ENCODE assay signal across 17 cellular contexts in the genomic region with DNA sequence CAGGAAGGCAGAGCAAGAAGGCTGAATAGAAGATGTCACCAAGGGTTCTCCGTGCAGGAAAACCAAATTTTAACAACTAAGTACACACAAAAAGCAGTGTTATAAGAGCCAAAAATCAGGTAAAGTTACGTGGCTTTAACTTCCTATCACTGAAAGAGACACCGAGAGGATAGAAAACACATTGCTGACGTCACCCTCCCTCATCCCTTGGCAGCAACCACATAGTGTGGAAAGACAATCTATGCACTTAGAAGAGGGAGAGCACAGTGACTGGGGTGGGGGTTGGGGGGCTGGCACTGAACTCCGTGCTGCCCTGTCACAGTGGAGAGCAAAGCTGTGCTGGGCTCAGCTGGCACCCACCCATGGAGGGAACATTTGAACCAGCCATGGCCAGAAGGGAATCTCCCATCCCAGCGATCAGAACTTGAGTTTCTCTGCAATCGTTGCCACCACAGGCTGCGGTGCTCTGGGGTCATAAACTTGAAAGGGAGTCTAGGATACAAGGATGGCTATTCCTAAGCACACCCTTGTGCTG.
"Had no signal": no experiment of that assay in that cellular context is flagged by ENCODE, and none has a peak within 500 bp of the region (broad histone marks: within the 10 kb centered on the region; RNA-seq: fewer than 3 reads in every experiment).

No MANE protein-coding gene starts in this region.

- H3K36me3 ChIP-seq: adrenal gland, lower lobe of right lung, stomach, vagina had no signal

- H3K27ac Mint-ChIP-seq: activated naive CD4-positive, alpha-beta T cell treated with anti-CD3 and anti-CD28 coated beads, Interleukin-2, amount 50 U/mL, for 72 hours; effector memory CD8-positive, alpha-beta T cell; nephron progenitor cell; T-cell had no signal

- H3K4me3 ChIP-seq: adrenal gland, lower lobe of right lung, skin epidermis, stomach, vagina had no signal

- H3K4me3 Mint-ChIP-seq: effector memory CD8-positive, alpha-beta T cell; nephron progenitor cell; T-cell had no signal

- H3K9me3 ChIP-seq: lower lobe of right lung, vagina had no signal

- H3K4me1 Mint-ChIP-seq: nephron progenitor cell had no signal

- H3K27me3 ChIP-seq: adrenal gland, stomach, vagina had no signal

- H3K27ac ChIP-seq: adrenal gland, lower lobe of right lung, skin epidermis, stomach, vagina had no signal

- DNase-seq: activated CD4-positive, alpha-beta T cell treated with anti-CD3 and anti-CD28 coated beads, Interleukin-2, amount 50 U/mL, for 1 hour; activated CD4-positive, CD25-positive, alpha-beta regulatory T cell treated with anti-CD3 and anti-CD28 coated beads, Interleukin-2, amount 50 U/mL, for 72 hours; activated CD8-positive, alpha-beta memory T cell treated with anti-CD3 and anti-CD28 coated beads, Interleukin-2, amount 50 U/mL, for 4 hours; activated gamma-delta T cell treated with Interleukin-2 at 50 U/mL for 16 hours; adrenal gland; effector memory CD8-positive, alpha-beta T cell; lower lobe of right lung; nephron progenitor cell; stimulated activated CD4-positive, alpha-beta T cell treated with anti-CD3 and anti-CD28 coated beads, Interleukin-4, amount 100 ng/mL, for 1 hour; stomach; T-cell; T-helper 9 cell had no signal

- FAIRE-seq: astrocyte, bronchial epithelial cell had no signal

- H3K4me1 ChIP-seq: lower lobe of right lung, vagina had no signal

- H3K27me3 Mint-ChIP-seq: effector memory CD8-positive, alpha-beta T cell; T-cell had no signal
